1 cellular context compared by ENCODE assay signal in the genomic region with DNA sequence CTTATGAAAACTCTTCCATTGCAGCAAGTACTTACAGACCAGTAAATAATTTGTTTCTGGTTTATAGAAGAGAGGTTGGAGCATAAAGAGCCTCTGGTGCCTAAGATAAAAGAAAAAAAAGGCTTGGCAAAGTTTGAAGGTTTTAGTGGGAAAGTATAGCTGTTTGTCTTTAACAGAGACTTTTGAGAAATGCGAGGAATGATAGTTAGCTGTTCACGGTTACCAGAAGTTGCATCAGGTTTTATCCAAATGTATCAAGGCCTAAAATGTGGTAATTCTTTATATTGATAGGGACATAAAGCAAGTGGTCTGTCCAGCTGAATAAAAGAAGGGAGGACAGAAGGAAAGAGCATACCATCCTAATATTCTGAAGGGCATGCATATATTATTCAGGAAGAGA.
TF ChIP-seq lines count a peak whose summit lies in the region.

No MANE protein-coding gene starts in this region.

TF ChIP-seq in GM23338, 12 proteins besides CTCF, POLR2A, EP300 and RAD21 (continued from another document):
- TF ChIP-seq, protein P1, sequence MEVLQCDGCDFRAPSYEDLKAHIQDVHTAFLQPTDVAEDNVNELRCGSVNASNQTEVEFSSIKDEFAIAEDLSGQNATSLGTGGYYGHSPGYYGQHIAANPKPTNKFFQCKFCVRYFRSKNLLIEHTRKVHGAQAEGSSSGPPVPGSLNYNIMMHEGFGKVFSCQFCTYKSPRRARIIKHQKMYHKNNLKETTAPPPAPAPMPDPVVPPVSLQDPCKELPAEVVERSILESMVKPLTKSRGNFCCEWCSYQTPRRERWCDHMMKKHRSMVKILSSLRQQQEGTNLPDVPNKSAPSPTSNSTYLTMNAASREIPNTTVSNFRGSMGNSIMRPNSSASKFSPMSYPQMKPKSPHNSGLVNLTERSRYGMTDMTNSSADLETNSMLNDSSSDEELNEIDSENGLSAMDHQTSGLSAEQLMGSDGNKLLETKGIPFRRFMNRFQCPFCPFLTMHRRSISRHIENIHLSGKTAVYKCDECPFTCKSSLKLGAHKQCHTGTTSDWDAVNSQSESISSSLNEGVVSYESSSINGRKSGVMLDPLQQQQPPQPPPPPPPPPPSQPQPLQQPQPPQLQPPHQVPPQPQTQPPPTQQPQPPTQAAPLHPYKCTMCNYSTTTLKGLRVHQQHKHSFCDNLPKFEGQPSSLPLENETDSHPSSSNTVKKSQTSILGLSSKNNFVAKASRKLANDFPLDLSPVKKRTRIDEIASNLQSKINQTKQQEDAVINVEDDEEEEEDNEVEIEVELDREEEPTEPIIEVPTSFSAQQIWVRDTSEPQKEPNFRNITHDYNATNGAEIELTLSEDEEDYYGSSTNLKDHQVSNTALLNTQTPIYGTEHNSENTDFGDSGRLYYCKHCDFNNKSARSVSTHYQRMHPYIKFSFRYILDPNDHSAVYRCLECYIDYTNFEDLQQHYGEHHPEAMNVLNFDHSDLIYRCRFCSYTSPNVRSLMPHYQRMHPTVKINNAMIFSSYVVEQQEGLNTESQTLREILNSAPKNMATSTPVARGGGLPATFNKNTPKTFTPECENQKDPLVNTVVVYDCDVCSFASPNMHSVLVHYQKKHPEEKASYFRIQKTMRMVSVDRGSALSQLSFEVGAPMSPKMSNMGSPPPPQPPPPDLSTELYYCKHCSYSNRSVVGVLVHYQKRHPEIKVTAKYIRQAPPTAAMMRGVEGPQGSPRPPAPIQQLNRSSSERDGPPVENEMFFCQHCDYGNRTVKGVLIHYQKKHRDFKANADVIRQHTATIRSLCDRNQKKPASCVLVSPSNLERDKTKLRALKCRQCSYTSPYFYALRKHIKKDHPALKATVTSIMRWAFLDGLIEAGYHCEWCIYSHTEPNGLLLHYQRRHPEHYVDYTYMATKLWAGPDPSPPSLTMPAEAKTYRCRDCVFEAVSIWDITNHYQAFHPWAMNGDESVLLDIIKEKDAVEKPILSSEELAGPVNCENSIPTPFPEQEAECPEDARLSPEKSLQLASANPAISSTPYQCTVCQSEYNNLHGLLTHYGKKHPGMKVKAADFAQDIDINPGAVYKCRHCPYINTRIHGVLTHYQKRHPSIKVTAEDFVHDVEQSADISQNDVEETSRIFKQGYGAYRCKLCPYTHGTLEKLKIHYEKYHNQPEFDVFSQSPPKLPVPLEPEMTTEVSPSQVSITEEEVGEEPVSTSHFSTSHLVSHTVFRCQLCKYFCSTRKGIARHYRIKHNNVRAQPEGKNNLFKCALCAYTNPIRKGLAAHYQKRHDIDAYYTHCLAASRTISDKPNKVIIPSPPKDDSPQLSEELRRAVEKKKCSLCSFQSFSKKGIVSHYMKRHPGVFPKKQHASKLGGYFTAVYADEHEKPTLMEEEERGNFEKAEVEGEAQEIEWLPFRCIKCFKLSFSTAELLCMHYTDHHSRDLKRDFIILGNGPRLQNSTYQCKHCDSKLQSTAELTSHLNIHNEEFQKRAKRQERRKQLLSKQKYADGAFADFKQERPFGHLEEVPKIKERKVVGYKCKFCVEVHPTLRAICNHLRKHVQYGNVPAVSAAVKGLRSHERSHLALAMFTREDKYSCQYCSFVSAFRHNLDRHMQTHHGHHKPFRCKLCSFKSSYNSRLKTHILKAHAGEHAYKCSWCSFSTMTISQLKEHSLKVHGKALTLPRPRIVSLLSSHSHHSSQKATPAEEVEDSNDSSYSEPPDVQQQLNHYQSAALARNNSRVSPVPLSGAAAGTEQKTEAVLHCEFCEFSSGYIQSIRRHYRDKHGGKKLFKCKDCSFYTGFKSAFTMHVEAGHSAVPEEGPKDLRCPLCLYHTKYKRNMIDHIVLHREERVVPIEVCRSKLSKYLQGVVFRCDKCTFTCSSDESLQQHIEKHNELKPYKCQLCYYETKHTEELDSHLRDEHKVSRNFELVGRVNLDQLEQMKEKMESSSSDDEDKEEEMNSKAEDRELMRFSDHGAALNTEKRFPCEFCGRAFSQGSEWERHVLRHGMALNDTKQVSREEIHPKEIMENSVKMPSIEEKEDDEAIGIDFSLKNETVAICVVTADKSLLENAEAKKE (CRISPR knock-in tag; IDR thresholded peaks at IDR 0.05), result no peak
- TF ChIP-seq POLR2AphosphoS5 (IDR thresholded peaks at IDR 0.05; ENCODE audit: low read depth), result no peak
- TF ChIP-seq EZH2phosphoT487 (IDR thresholded peaks at IDR 0.05; ENCODE audit: unreplicated experiment), result no peak
